24 cellular contexts compared by ENCODE assay signal in genomic region chr5:123505633-123506032, GRCh38. TPM values are rescaled to one million over a fixed set of nuclear protein-coding genes. Genes with fewer than 3 reads are reported as not detected.
A peak's percentile ranks its signal among the peaks of the same experiment; 100 is the strongest.
DNase-seq lines count a peak whose midpoint lies in the region; ATAC-seq and TF ChIP-seq lines count a peak whose summit lies in the region.
"Had no signal": no experiment of that assay in that cellular context is flagged by ENCODE, and none has a peak within 500 bp of the region (broad histone marks: within the 10 kb centered on the region; RNA-seq: fewer than 3 reads in every experiment).

No MANE protein-coding gene starts in this region.

- no peaks in the 10 kb centered on the region for H3K9me3 Mint-ChIP-seq in mesothelial cell of epicardium
- H3K9me3 Mint-ChIP-seq: dendritic cell treated with granulocyte-macrophage colony-stimulating factor and Interleukin-4, amounts not matched to agents 40 ng/mL and 50 ng/mL, for 4 days; endodermal cell; IgD-negative memory B cell had no signal

- H3K4me1 Mint-ChIP-seq in mesothelial cell of epicardium: peaks cover 19% of the 10 kb centered on the region
- H3K4me1 Mint-ChIP-seq: endodermal cell, IgD-negative memory B cell had no signal

- no peaks in the 10 kb centered on the region for H3K36me3 Mint-ChIP-seq in mesothelial cell of epicardium
- H3K36me3 Mint-ChIP-seq: activated naive CD8-positive, alpha-beta T cell had no signal

- no peak overlapping the region for H3K4me3 Mint-ChIP-seq in mesothelial cell of epicardium
- H3K4me3 Mint-ChIP-seq: activated CD4-positive, alpha-beta T cell treated with anti-CD3 and anti-CD28 coated beads for 36 hours; activated naive CD8-positive, alpha-beta T cell; dendritic cell treated with granulocyte-macrophage colony-stimulating factor and Interleukin-4, amounts not matched to agents 40 ng/mL and 50 ng/mL, for 4 days; endodermal cell; IgD-negative memory B cell had no signal

- no peaks in the 10 kb centered on the region for H3K27me3 Mint-ChIP-seq in mesothelial cell of epicardium (ENCODE audit: low read depth)
- H3K27me3 Mint-ChIP-seq: IgD-negative memory B cell had no signal

- peak overlapping the region; percentile 69 for H3K27ac Mint-ChIP-seq in mesothelial cell of epicardium
- H3K27ac Mint-ChIP-seq: activated CD4-positive, alpha-beta T cell treated with anti-CD3 and anti-CD28 coated beads for 36 hours; activated naive CD8-positive, alpha-beta T cell; dendritic cell treated with granulocyte-macrophage colony-stimulating factor and Interleukin-4, amounts not matched to agents 40 ng/mL and 50 ng/mL, for 4 days; endodermal cell; IgD-negative memory B cell had no signal

- no peak for TF ChIP-seq CTCF in mesothelial cell of epicardium (IDR thresholded peaks at IDR 0.05; ENCODE audit: unreplicated experiment)

- DNase-seq in NCI-H1092 treated with DMSO at 0.1 percent for 48 hours (lab: John Stamatoyannopoulos, UW) (peak; percentile 36), NCI-H1092 (lab: John Stamatoyannopoulos, UW) (no peak), COR-L47 (lab: John Stamatoyannopoulos, UW) (peak; percentile 55), NCI-H345 (lab: John Stamatoyannopoulos, UW) (peak; percentile 42), mesothelial cell of epicardium (ENCODE audit: low spot score in 2 of 2, unreplicated experiment in 2 of 2) (no peak), C1 segment of cervical spinal cord (lab: John Stamatoyannopoulos, UW) (no peak), pons (ENCODE audit: low spot score) (no peak)
- DNase-seq: activated CD4-positive, alpha-beta T cell treated with anti-CD3 and anti-CD28 coated beads for 36 hours; activated effector memory CD4-positive, alpha-beta T cell treated with Interleukin-2 at 50 U/mL for 16 hours; activated T-cell treated with anti-CD3 and anti-CD28 coated beads for 4 hours; aorta; caudate nucleus; endodermal cell; foreskin fibroblast; kidney glomerular epithelial cell; nucleus accumbens; stimulated activated naive CD4-positive, alpha-beta T cell treated with Interleukin-2 at 50 U/mL for 16 hours; testis had no signal

- ATAC-seq in HG03520 (IDR thresholded peaks at IDR 0.05; ENCODE audit: unreplicated experiment): no peak
- ATAC-seq: activated CD4-positive, alpha-beta T cell treated with anti-CD3 and anti-CD28 coated beads for 36 hours; esophagus mucosa; GM12878 had no signal

RNA-seq across cellular contexts. Expression of gene CSNK1G3, which starts 6.3 kb away (rescaled TPM):
- total RNA-seq in mesothelial cell of epicardium: 60.9 to 67.0 TPM (median 63.9 TPM) in 3 replicates

Comparison
In these comparisons a context has a peak if more than half of its experiments do, and no peak if none do; other contexts are left out.
1. DNase-seq: peak in NCI-H1092 treated with DMSO at 0.1 percent for 48 hours (single experiment), COR-L47 (single experiment) and NCI-H345 (single experiment); none in NCI-H1092 (single experiment), mesothelial cell of epicardium (0 of 2), C1 segment of cervical spinal cord (0 of 14) and pons (single experiment).